In the genomic region with DNA sequence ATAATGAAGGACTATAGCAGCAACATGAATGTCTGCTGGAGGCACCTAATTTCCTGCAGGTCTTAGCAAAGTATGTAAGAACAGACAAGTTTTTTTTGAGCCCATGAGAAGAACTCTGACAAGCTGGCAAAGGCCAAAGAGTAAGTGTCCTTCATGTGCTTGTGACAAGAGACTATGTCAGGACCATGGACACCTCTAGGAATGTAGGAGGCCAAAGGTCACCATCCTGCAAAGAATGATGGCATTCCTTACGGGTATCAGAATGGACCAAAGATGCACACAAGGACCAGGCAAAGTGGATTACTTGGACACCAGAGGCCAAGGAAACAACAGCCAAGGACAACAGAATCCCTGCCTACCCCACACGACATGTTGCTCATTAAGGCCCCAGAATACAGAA, we compare ENCODE assay signal across 16 cellular contexts.
"Had no signal": no experiment of that assay in that cellular context is flagged by ENCODE, and none has a peak within 500 bp of the region (broad histone marks: within the 10 kb centered on the region; RNA-seq: fewer than 3 reads in every experiment).

No MANE protein-coding gene starts in this region.

- H3K4me1 ChIP-seq: gastroesophageal sphincter, heart right ventricle, sigmoid colon, upper lobe of right lung had no signal

- H3K36me3 Mint-ChIP-seq: stimulated activated effector memory CD8-positive, alpha-beta T cell treated with anti-CD3 and anti-CD28 coated beads, Interleukin-12 subunit alpha, Interleukin-12 subunit beta, amount 100 ng/mL, for 72 hours had no signal

- H3K9me3 ChIP-seq: gastroesophageal sphincter, ovary, sigmoid colon, thoracic aorta, upper lobe of right lung had no signal

- H3K4me3 ChIP-seq: dorsolateral prefrontal cortex, gastroesophageal sphincter, heart right ventricle, ovary, sigmoid colon, thoracic aorta, upper lobe of right lung had no signal

- H3K27me3 ChIP-seq: dorsolateral prefrontal cortex, gastroesophageal sphincter, heart right ventricle, ovary, sigmoid colon, upper lobe of right lung had no signal

- H3K27ac ChIP-seq: dorsolateral prefrontal cortex, gastroesophageal sphincter, heart right ventricle, ovary, sigmoid colon, thoracic aorta, upper lobe of right lung had no signal

- DNase-seq: activated CD4-positive, alpha-beta T cell treated with anti-CD3 and anti-CD28 coated beads, Interleukin-2, amount 50 U/mL, for 1 hour; activated CD8-positive, alpha-beta memory T cell treated with anti-CD3 and anti-CD28 coated beads for 24 hours; activated naive CD4-positive, alpha-beta T cell; dorsolateral prefrontal cortex; heart right ventricle; kidney; ovary; sigmoid colon; stimulated activated CD4-positive, alpha-beta T cell treated with anti-CD3 and anti-CD28 coated beads, Interleukin-12 subunit alpha, Interleukin-12 subunit beta, amount 100 ng/mL, for 4 hours; upper lobe of right lung had no signal

- H3K9me3 Mint-ChIP-seq: neural crest cell; stimulated activated effector memory CD8-positive, alpha-beta T cell treated with anti-CD3 and anti-CD28 coated beads, Interleukin-12 subunit alpha, Interleukin-12 subunit beta, amount 100 ng/mL, for 72 hours had no signal

- H3K27ac Mint-ChIP-seq: activated T-helper 1 cell treated with anti-CD3 and anti-CD28 coated beads, Interleukin-12 subunit alpha, Interleukin-12 subunit beta, Interleukin-2, Interleukin-4 antibody, amounts not matched to agents 30 ng/mL and 10 ng/mL and 1 ng/mL, durations not matched to agents 14 hours and 24 hours and 36 hours; stimulated activated effector memory CD8-positive, alpha-beta T cell treated with anti-CD3 and anti-CD28 coated beads, Interleukin-12 subunit alpha, Interleukin-12 subunit beta, amount 100 ng/mL, for 72 hours; T-helper 2 cell treated with Interferon-gamma antibody and Interleukin-4, amounts not matched to agents 5 μg/mL and 100 μg/mL, for 36 hours had no signal

- H3K4me1 Mint-ChIP-seq: neural crest cell; stimulated activated effector memory CD8-positive, alpha-beta T cell treated with anti-CD3 and anti-CD28 coated beads, Interleukin-12 subunit alpha, Interleukin-12 subunit beta, amount 100 ng/mL, for 72 hours had no signal

- H3K36me3 ChIP-seq: gastroesophageal sphincter, heart right ventricle, ovary, sigmoid colon, thoracic aorta, upper lobe of right lung had no signal

- H3K4me3 Mint-ChIP-seq: activated T-helper 1 cell treated with anti-CD3 and anti-CD28 coated beads, Interleukin-12 subunit alpha, Interleukin-12 subunit beta, Interleukin-2, Interleukin-4 antibody, amounts not matched to agents 30 ng/mL and 10 ng/mL and 1 ng/mL, durations not matched to agents 14 hours and 24 hours and 36 hours; neural crest cell; stimulated activated effector memory CD8-positive, alpha-beta T cell treated with anti-CD3 and anti-CD28 coated beads, Interleukin-12 subunit alpha, Interleukin-12 subunit beta, amount 100 ng/mL, for 72 hours; T-helper 2 cell treated with Interferon-gamma antibody and Interleukin-4, amounts not matched to agents 5 μg/mL and 100 μg/mL, for 36 hours had no signal

- ATAC-seq: gastroesophageal sphincter; stimulated activated effector memory CD8-positive, alpha-beta T cell treated with anti-CD3 and anti-CD28 coated beads, Interleukin-12 subunit alpha, Interleukin-12 subunit beta, amount 100 ng/mL, for 72 hours; upper lobe of right lung had no signal
